1 cellular context compared by ENCODE assay signal in the genomic region with DNA sequence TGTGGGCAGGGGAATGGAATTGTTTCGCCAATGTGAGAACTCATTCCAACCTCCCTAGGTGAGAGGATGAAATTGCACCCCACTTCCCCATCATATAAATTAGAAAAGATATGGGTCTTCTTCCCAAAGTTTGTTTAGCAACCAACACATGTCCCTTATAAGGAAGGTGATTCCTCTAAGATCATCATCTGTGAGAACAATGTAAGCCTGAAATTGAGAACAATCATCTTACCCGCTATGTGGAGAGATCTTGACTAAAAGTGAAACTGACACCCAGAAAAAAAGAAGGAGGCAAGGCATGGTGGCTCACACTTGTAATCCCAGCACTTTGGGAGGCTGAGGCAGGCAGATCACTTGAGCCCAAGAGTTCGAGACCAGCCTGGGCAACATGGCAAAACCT.
TF ChIP-seq lines count a peak whose summit lies in the region.

No MANE protein-coding gene starts in this region.

TF ChIP-seq in IMR-90, 13 proteins besides CTCF, POLR2A, EP300 and RAD21:
- no peak for TF ChIP-seq MXI1 (IDR thresholded peaks at IDR 0.05; ENCODE audit: borderline replicate concordance, low read depth, low read length)
- no peak for TF ChIP-seq FOS (IDR thresholded peaks at IDR 0.05; ENCODE audit: low read depth, low read length)
- no peak for TF ChIP-seq CHD1 (IDR thresholded peaks at IDR 0.05; ENCODE audit: low read depth, low read length)
- no peak for TF ChIP-seq NFE2L2 (IDR thresholded peaks at IDR 0.05; ENCODE audit: low read depth, low read length)
- TF ChIP-seq ELK1 (IDR thresholded peaks at IDR 0.05; ENCODE audit: borderline replicate concordance, low read depth, low read length), result no peak
- TF ChIP-seq MAZ (IDR thresholded peaks at IDR 0.05; ENCODE audit: borderline replicate concordance, low read depth, low read length), result no peak
- TF ChIP-seq CEBPB (IDR thresholded peaks at IDR 0.05; ENCODE audit: low read depth, low read length), result no peak
- TF ChIP-seq USF2 (IDR thresholded peaks at IDR 0.05; ENCODE audit: low read depth, low read length), result no peak
- no peak for TF ChIP-seq RFX5 (IDR thresholded peaks at IDR 0.05; ENCODE audit: low read depth, low read length)
- TF ChIP-seq BHLHE40 (IDR thresholded peaks at IDR 0.05; ENCODE audit: low read depth, low read length), result no peak
- TF ChIP-seq RCOR1 (IDR thresholded peaks at IDR 0.05; ENCODE audit: insufficient replicate concordance, low read length), result no peak
- TF ChIP-seq SMC3 (IDR thresholded peaks at IDR 0.05; ENCODE audit: low read depth, low read length), result no peak
